8 cellular contexts compared by ENCODE assay signal in genomic region chr1:36285450-36286101, GRCh38. TPM values are rescaled to one million over a fixed set of nuclear protein-coding genes. Genes with fewer than 3 reads are reported as not detected.
DNase-seq lines count a peak whose midpoint lies in the region; ATAC-seq, FAIRE-seq and TF ChIP-seq lines count a peak whose summit lies in the region.

No MANE protein-coding gene starts in this region.

- H3K27ac Mint-ChIP-seq in activated T-helper 1 cell treated with anti-CD3 and anti-CD28 coated beads, Interleukin-12 subunit alpha, Interleukin-12 subunit beta, Interleukin-2, Interleukin-4 antibody, amounts not matched to agents 30 ng/mL and 10 ng/mL and 1 ng/mL, durations not matched to agents 14 hours and 24 hours and 36 hours: peak overlapping the region; percentile 63

- peaks cover 42% of the 10 kb centered on the region for H3K4me1 Mint-ChIP-seq in activated T-helper 1 cell treated with anti-CD3 and anti-CD28 coated beads, Interleukin-12 subunit alpha, Interleukin-12 subunit beta, Interleukin-2, Interleukin-4 antibody, amounts not matched to agents 30 ng/mL and 10 ng/mL and 1 ng/mL, durations not matched to agents 14 hours and 24 hours and 36 hours (ENCODE audit: low read depth)

- ATAC-seq in DND-41 (ENCODE audit: insufficient read depth, low read depth): peak; percentile 93
- ATAC-seq in Panc1: peak; percentile 93
- ATAC-seq in HG02884 (IDR thresholded peaks at IDR 0.05; ENCODE audit: unreplicated experiment): no peak

- H3K4me2 ChIP-seq in DND-41 (ENCODE audit: insufficient read depth, low read length): no peak overlapping the region

- FAIRE-seq in urothelium cell line (lab: Jason Lieb, UNC): no peak

- H3K36me3 Mint-ChIP-seq in activated T-helper 1 cell treated with anti-CD3 and anti-CD28 coated beads, Interleukin-12 subunit alpha, Interleukin-12 subunit beta, Interleukin-2, Interleukin-4 antibody, amounts not matched to agents 30 ng/mL and 10 ng/mL and 1 ng/mL, durations not matched to agents 14 hours and 24 hours and 36 hours (ENCODE audit: low read depth): peaks cover 54% of the 10 kb centered on the region

- POLR2A ChIA-PET in Panc1 (lab: Charles Lee): interaction anchor here (0.8 kb wide), 1 partner anchor 136 kb away, joined by 6 read pairs; the partner anchor contains the start of gene TRAPPC3

- no peaks in the 10 kb centered on the region for H3K4me1 ChIP-seq in DND-41 (ENCODE audit: insufficient read depth, low read length)
- no peaks in the 10 kb centered on the region; the same call in 1 of the 2 replicates for H3K4me1 ChIP-seq in Panc1 (ENCODE audit: control insufficient read depth, insufficient read depth, low read length)
- H3K4me1 ChIP-seq in neutrophil (ENCODE audit: control insufficient read depth in 1 of 2, insufficient read depth in 1 of 2, low read depth in 1 of 2, low read length in 1 of 2): peaks cover 0 to 3% of the 10 kb centered on the region in 2 experiments

- no peaks in the 10 kb centered on the region for H3K9me3 Mint-ChIP-seq in activated T-helper 1 cell treated with anti-CD3 and anti-CD28 coated beads, Interleukin-12 subunit alpha, Interleukin-12 subunit beta, Interleukin-2, Interleukin-4 antibody, amounts not matched to agents 30 ng/mL and 10 ng/mL and 1 ng/mL, durations not matched to agents 14 hours and 24 hours and 36 hours

- peaks cover 17% of the 10 kb centered on the region for H4K20me1 ChIP-seq in DND-41 (ENCODE audit: insufficient read depth, low read length)

- H3K9me3 ChIP-seq in DND-41 (ENCODE audit: insufficient read depth, low read length, severe bottlenecking): no peaks in the 10 kb centered on the region
- H3K9me3 ChIP-seq in Panc1 (ENCODE audit: control insufficient read depth, insufficient read depth, low read depth, low read length): no peaks in the 10 kb centered on the region
- H3K9me3 ChIP-seq in neutrophil: no peaks in the 10 kb centered on the region

- CTCF ChIA-PET in Panc1 (lab: Charles Lee): interaction anchor here (0.5 to 1.6 kb wide), 12 partner anchors 12 to 410 kb away, joined by 3 to 13 read pairs (median 4); partner anchors contain the start of genes SH3D21 and TRAPPC3

- BruUV-seq in Panc1 (replicated peaks; lab: Mats Ljungman, UMichigan): no TSS peak

- no peaks in the 10 kb centered on the region for H3K27me3 Mint-ChIP-seq in activated T-helper 1 cell treated with anti-CD3 and anti-CD28 coated beads, Interleukin-12 subunit alpha, Interleukin-12 subunit beta, Interleukin-2, Interleukin-4 antibody, amounts not matched to agents 30 ng/mL and 10 ng/mL and 1 ng/mL, durations not matched to agents 14 hours and 24 hours and 36 hours (ENCODE audit: insufficient read depth)

- in situ Hi-C loops in Panc1 (cut with HindIII; ENCODE audit: low pct_unique_long_range_greater_than_20kb, low sequenced_read_pairs): no loop called here

- H2AFZ ChIP-seq in DND-41 (ENCODE audit: low read depth, low read length): no peak overlapping the region

- H3K4me3 ChIP-seq in DND-41 (ENCODE audit: low read depth in 1 of 2, low read length in 2 of 2) (no peak overlapping the region), LNCaP clone FGC (ENCODE audit: low read depth, low read length) (no peak overlapping the region), Panc1 (ENCODE audit: low read depth in 2 of 2, low read length in 2 of 2) (no peak overlapping the region), fibroblast of the aortic adventitia (ENCODE audit: low read depth, low read length) (no peak overlapping the region), neutrophil (ENCODE audit: low read depth in 1 of 2, low read length in 1 of 2) (no peak overlapping the region)

- intact Hi-C loops in Panc1 (cut with micrococcal nuclease; ENCODE audit: unreplicated experiment): no loop called here
- intact Hi-C loops in activated T-helper 1 cell treated with anti-CD3 and anti-CD28 coated beads, Interleukin-12 subunit alpha, Interleukin-12 subunit beta, Interleukin-2, Interleukin-4 antibody, amounts not matched to agents 30 ng/mL and 10 ng/mL and 1 ng/mL, durations not matched to agents 14 hours and 24 hours and 36 hours (cut with micrococcal nuclease): loop anchor here (1.0 kb wide), 5 partner anchors 61 to 186 kb away; partner anchors contain the start of genes THRAP3 and TRAPPC3

- H3K36me3 ChIP-seq in DND-41 (ENCODE audit: insufficient read depth, low read length): peaks cover 84% of the 10 kb centered on the region
- peaks cover 52% of the 10 kb centered on the region for H3K36me3 ChIP-seq in Panc1 (ENCODE audit: control insufficient read depth, insufficient read depth, low read length)
- H3K36me3 ChIP-seq in neutrophil: peaks cover 77% of the 10 kb centered on the region

- DNase-seq in DND-41 (peak; percentile 70), LNCaP clone FGC (ENCODE audit: low read depth) (peak; percentile 77), Panc1 (ENCODE audit: low read depth, low spot score) (peak; percentile 50), fibroblast of the aortic adventitia (ENCODE audit: low read depth) (peak; percentile 95), urothelium cell line (ENCODE audit: low spot score) (peak; percentile 72)
- peak; percentile 53 for DNase-seq in activated T-helper 1 cell treated with anti-CD3 and anti-CD28 coated beads, Interleukin-12 subunit alpha, Interleukin-12 subunit beta, Interleukin-2, Interleukin-4 antibody, amounts not matched to agents 30 ng/mL and 10 ng/mL and 1 ng/mL, durations not matched to agents 14 hours and 24 hours and 36 hours (ENCODE audit: low spot score)

- H3K27ac ChIP-seq in DND-41 (ENCODE audit: low read length) (no peak overlapping the region; the same call in 1 of the 2 replicates), Panc1 (ENCODE audit: low read length) (no peak overlapping the region), neutrophil (peak overlapping the region; percentile 37)

- H3K27me3 ChIP-seq in DND-41 (ENCODE audit: insufficient read depth, low read length, poor library complexity): no peaks in the 10 kb centered on the region
- no peaks in the 10 kb centered on the region for H3K27me3 ChIP-seq in Panc1 (ENCODE audit: control insufficient read depth, insufficient read depth, low read length)
- H3K27me3 ChIP-seq in neutrophil: no peaks in the 10 kb centered on the region

- peak; percentile 74 for TF ChIP-seq CTCF in DND-41 (IDR thresholded peaks at IDR 0.05; ENCODE audit: borderline replicate concordance, extremely low read depth, low read length, poor library complexity, severe bottlenecking)
- peak; percentile 74 for TF ChIP-seq CTCF in LNCaP clone FGC (IDR thresholded peaks at IDR 0.05; ENCODE audit: control insufficient read depth, extremely low read depth, insufficient read depth)
- peak; percentile 79 for TF ChIP-seq CTCF in Panc1 (IDR thresholded peaks at IDR 0.05)
- TF ChIP-seq CTCF in fibroblast of the aortic adventitia (IDR thresholded peaks at IDR 0.05; ENCODE audit: insufficient read depth, low read length): peak; percentile 71
- TF ChIP-seq CTCF in neutrophil (IDR thresholded peaks at IDR 0.05): peak; percentile 68

- H3K79me2 ChIP-seq in DND-41 (ENCODE audit: insufficient read depth, low read length): peaks cover 50% of the 10 kb centered on the region

- no peak overlapping the region for H3K4me3 Mint-ChIP-seq in activated T-helper 1 cell treated with anti-CD3 and anti-CD28 coated beads, Interleukin-12 subunit alpha, Interleukin-12 subunit beta, Interleukin-2, Interleukin-4 antibody, amounts not matched to agents 30 ng/mL and 10 ng/mL and 1 ng/mL, durations not matched to agents 14 hours and 24 hours and 36 hours

- no peak overlapping the region for H3K9ac ChIP-seq in DND-41 (ENCODE audit: low read depth, low read length)

RNA-seq across cellular contexts. Expression of gene SH3D21, which starts 20.6 kb away (rescaled TPM):
- total RNA-seq in Panc1 (2021; ENCODE audit: unreplicated experiment): 18.9 TPM
- polyA plus RNA-seq in Panc1 (2012; ENCODE audit: insufficient read length): 19.9 TPM
- total RNA-seq in activated T-helper 1 cell treated with anti-CD3 and anti-CD28 coated beads, Interleukin-12 subunit alpha, Interleukin-12 subunit beta, Interleukin-2, Interleukin-4 antibody, amounts not matched to agents 30 ng/mL and 10 ng/mL and 1 ng/mL, durations not matched to agents 14 hours and 24 hours and 36 hours: 7.5 and 8.3 TPM in 2 replicates
- total RNA-seq in fibroblast of the aortic adventitia (ENCODE audit: low replicate concordance): 5.2 and 9.3 TPM in 2 replicates

RNA-seq across cellular contexts. Expression of gene EVA1B, which starts 37.9 kb away (rescaled TPM):
- 79.0 TPM for total RNA-seq in Panc1 (2021; ENCODE audit: unreplicated experiment)
- 196 TPM for polyA plus RNA-seq in Panc1 (2012; ENCODE audit: insufficient read length)
- 10.6 and 10.9 TPM in 2 replicates for total RNA-seq in activated T-helper 1 cell treated with anti-CD3 and anti-CD28 coated beads, Interleukin-12 subunit alpha, Interleukin-12 subunit beta, Interleukin-2, Interleukin-4 antibody, amounts not matched to agents 30 ng/mL and 10 ng/mL and 1 ng/mL, durations not matched to agents 14 hours and 24 hours and 36 hours
- total RNA-seq in fibroblast of the aortic adventitia (ENCODE audit: low replicate concordance): 167 and 366 TPM in 2 replicates
